ENCODE assay signal across 24 cellular contexts in genomic region chr13:80817979-80818378, GRCh38.
DNase-seq lines count a peak whose midpoint lies in the region; ATAC-seq, FAIRE-seq and TF ChIP-seq lines count a peak whose summit lies in the region.
"Had no signal": no experiment of that assay in that cellular context is flagged by ENCODE, and none has a peak within 500 bp of the region (broad histone marks: within the 10 kb centered on the region; RNA-seq: fewer than 3 reads in every experiment).

No MANE protein-coding gene starts in this region.

- WGBS in K562 (ENCODE audit: insufficient coverage, low coverage, missing lambda C conversion rate): 3% methylated on average over 1 of the region's 1 CpG
- WGBS in mammary epithelial cell (ENCODE audit: low coverage, missing lambda C conversion rate): 79% methylated on average over 1 of the region's 1 CpG

- H3K9me3 ChIP-seq in K562 (replicated peaks; ENCODE audit: control insufficient read depth, insufficient read depth, low read depth, low read length) (0 out of 2 replicates have a peak, but pooled peaks cover 3% of the 10 kb centered on the region), mammary epithelial cell (replicated peaks; ENCODE audit: insufficient read depth, low read length) (no peaks in the 10 kb centered on the region)
- H3K9me3 ChIP-seq: A549 had no signal

- no peak for ATAC-seq in K562
- ATAC-seq: A549; CD8-positive, alpha-beta T cell had no signal

- FAIRE-seq in G401.6 (lab: Jason Lieb, UNC): peak; percentile 19
- no peak for FAIRE-seq in K562 (lab: Jason Lieb, UNC)
- peak; percentile 21 for FAIRE-seq in islet of Langerhans (lab: Jason Lieb, UNC)
- FAIRE-seq: A549, D721Med, GM12891, GM19239 had no signal

- POLR2A ChIA-PET in K562 (lab: Yijun Ruan, JAX): no interaction called here

- H3K36me3 ChIP-seq in K562 (ENCODE audit: control insufficient read depth, insufficient read depth, low read length): no peaks in the 10 kb centered on the region
- H3K36me3 ChIP-seq in mammary epithelial cell (ENCODE audit: insufficient read depth, low read length): no peaks in the 10 kb centered on the region
- H3K36me3 ChIP-seq: BLaER1 treated with 17β-estradiol and CSF1 and Interleukin-3, amounts not matched to agents 10 nM and 100 nM had no signal

- CTCF ChIA-PET in K562 (lab: Yijun Ruan, JAX; ENCODE audit: low intra/inter-chr PET ratio): no interaction called here
- CTCF ChIA-PET in mammary epithelial cell (lab: Charles Lee; ENCODE audit: low non-redundant PET): no interaction called here

- in situ Hi-C loops in K562 (cut with MboI) (no loop called here), mammary epithelial cell (cut with MboI; ENCODE audit: low sequenced_read_pairs in 2 of 2) (no loop called here)

- TF ChIP-seq POLR2A in K562 (conservative IDR thresholded peaks at IDR 0.05): no peak

- H3K9ac ChIP-seq in K562 (ENCODE audit: insufficient read depth in 1 of 2, low read depth in 2 of 2, low read length in 2 of 2) (no peak overlapping the region), mammary epithelial cell (ENCODE audit: insufficient read depth, low read length) (no peak overlapping the region)
- H3K9ac ChIP-seq: BLaER1 treated with 17β-estradiol and CSF1 and Interleukin-3, amounts not matched to agents 10 nM and 100 nM had no signal

- H3K9me1 ChIP-seq in K562 (ENCODE audit: control insufficient read depth, insufficient read depth, low read length): no peaks in the 10 kb centered on the region

- H2AFZ ChIP-seq in K562 (ENCODE audit: low read depth, low read length): no peak overlapping the region
- no peak overlapping the region for H2AFZ ChIP-seq in mammary epithelial cell (ENCODE audit: low read depth, low read length)

- DNase-seq in K562 (ENCODE audit: extremely low read depth in 1 of 4, low spot score in 3 of 4) (no peak), DMS 273 (lab: John Stamatoyannopoulos, UW; ENCODE audit: unreplicated experiment) (no peak), mammary epithelial cell (no peak)
- DNase-seq: AML-193; Caco-2; Calu3; CD4-positive, alpha-beta T cell; CD8-positive, alpha-beta T cell; DMS 273 treated with DMSO at 0.1 percent for 48 hours; DMS153; DMS53; DMS79; DND-41; EL; GF-D8 had no signal

- H4K20me1 ChIP-seq in K562 (replicated peaks; ENCODE audit: control insufficient read depth, insufficient read depth, low read length) (no peaks in the 10 kb centered on the region), mammary epithelial cell (ENCODE audit: insufficient read depth, low read length) (no peaks in the 10 kb centered on the region)
- H4K20me1 ChIP-seq: BLaER1 treated with 17β-estradiol and CSF1 and Interleukin-3, amounts not matched to agents 10 nM and 100 nM had no signal

- BruUV-seq in K562 (replicated peaks; lab: Mats Ljungman, UMichigan) (no TSS peak), mammary epithelial cell (replicated peaks; lab: Mats Ljungman, UMichigan) (no TSS peak)

- no peak for TF ChIP-seq RAD21 in K562 (CRISPR knock-in tag; conservative IDR thresholded peaks at IDR 0.05 in 1 of 2, IDR thresholded peaks at IDR 0.05 in 1 of 2)

- no peaks in the 10 kb centered on the region for H3K27me3 ChIP-seq in K562 (ENCODE audit: control insufficient read depth in 2 of 2, insufficient read depth in 2 of 2, low read length in 2 of 2)
- H3K27me3 ChIP-seq in mammary epithelial cell (ENCODE audit: insufficient read depth, low read length): no peaks in the 10 kb centered on the region
- H3K27me3 ChIP-seq: BLaER1 treated with 17β-estradiol and CSF1 and Interleukin-3, amounts not matched to agents 10 nM and 100 nM had no signal

- H3K4me2 ChIP-seq in K562 (ENCODE audit: insufficient read depth, low read length): no peak overlapping the region
- H3K4me2 ChIP-seq in mammary epithelial cell (ENCODE audit: insufficient read depth, low read depth, low read length): no peak overlapping the region
- H3K4me2 ChIP-seq: A549; BLaER1 treated with 17β-estradiol and CSF1 and Interleukin-3, amounts not matched to agents 10 nM and 100 nM had no signal

- H3K4me3 ChIP-seq in K562: no peak overlapping the region
- no peak overlapping the region for H3K4me3 ChIP-seq in mammary epithelial cell (replicated peaks in 1 of 3; ENCODE audit: insufficient read depth in 1 of 3, low read depth in 2 of 3, low read length in 3 of 3)
- H3K4me3 ChIP-seq: A549; BLaER1 treated with 17β-estradiol and CSF1 and Interleukin-3, amounts not matched to agents 10 nM and 100 nM had no signal

- TF ChIP-seq EP300 in K562 (IDR thresholded peaks at IDR 0.05; ENCODE audit: low read length): no peak

- H3K79me2 ChIP-seq in K562 (ENCODE audit: control insufficient read depth, insufficient read depth, low read length): no peaks in the 10 kb centered on the region
- no peaks in the 10 kb centered on the region for H3K79me2 ChIP-seq in mammary epithelial cell (ENCODE audit: insufficient read depth, low read length)

- TF ChIP-seq CTCF in K562 (IDR thresholded peaks at IDR 0.05 in 2 of 3, conservative IDR thresholded peaks at IDR 0.05 in 1 of 3; ENCODE audit: insufficient read depth in 2 of 3, low read depth in 1 of 3, low read length in 3 of 3) (no peak), mammary epithelial cell (conservative IDR thresholded peaks at IDR 0.05 in 1 of 2, IDR thresholded peaks at IDR 0.05 in 1 of 2; ENCODE audit: extremely low read depth in 1 of 2, insufficient read depth in 1 of 2, low read depth in 1 of 2, low read length in 2 of 2) (no peak)

- no peak overlapping the region for H3K27ac ChIP-seq in K562 (ENCODE audit: extremely low read depth, low read depth, low read length)
- H3K27ac ChIP-seq in mammary epithelial cell (ENCODE audit: insufficient read depth, low read depth, low read length): no peak overlapping the region
- H3K27ac ChIP-seq: 22Rv1; A549; BLaER1 treated with 17β-estradiol and CSF1 and Interleukin-3, amounts not matched to agents 10 nM and 100 nM; C4-2B had no signal

- dilution Hi-C loops in mammary epithelial cell (cut with HindIII; ENCODE audit: low sequenced_read_pairs): no loop called here

- no peaks in the 10 kb centered on the region for H3K4me1 ChIP-seq in K562 (replicated peaks in 1 of 2; ENCODE audit: control insufficient read depth in 2 of 2, insufficient read depth in 2 of 2, low read length in 2 of 2)
- no peaks in the 10 kb centered on the region for H3K4me1 ChIP-seq in mammary epithelial cell (ENCODE audit: insufficient read depth, low read length)
- H3K4me1 ChIP-seq: A549; BLaER1 treated with 17β-estradiol and CSF1 and Interleukin-3, amounts not matched to agents 10 nM and 100 nM; Caco-2 had no signal

- intact Hi-C loops in K562 (cut with micrococcal nuclease): no loop called here
- intact Hi-C loops in mammary epithelial cell (cut with micrococcal nuclease): no loop called here

TF ChIP-seq in K562, 482 proteins besides CTCF, POLR2A, EP300 and RAD21:
- TF ChIP-seq MED1 (CRISPR knock-in tag; IDR thresholded peaks at IDR 0.05; ENCODE audit: borderline replicate concordance): no peak
- TF ChIP-seq, protein P1, sequence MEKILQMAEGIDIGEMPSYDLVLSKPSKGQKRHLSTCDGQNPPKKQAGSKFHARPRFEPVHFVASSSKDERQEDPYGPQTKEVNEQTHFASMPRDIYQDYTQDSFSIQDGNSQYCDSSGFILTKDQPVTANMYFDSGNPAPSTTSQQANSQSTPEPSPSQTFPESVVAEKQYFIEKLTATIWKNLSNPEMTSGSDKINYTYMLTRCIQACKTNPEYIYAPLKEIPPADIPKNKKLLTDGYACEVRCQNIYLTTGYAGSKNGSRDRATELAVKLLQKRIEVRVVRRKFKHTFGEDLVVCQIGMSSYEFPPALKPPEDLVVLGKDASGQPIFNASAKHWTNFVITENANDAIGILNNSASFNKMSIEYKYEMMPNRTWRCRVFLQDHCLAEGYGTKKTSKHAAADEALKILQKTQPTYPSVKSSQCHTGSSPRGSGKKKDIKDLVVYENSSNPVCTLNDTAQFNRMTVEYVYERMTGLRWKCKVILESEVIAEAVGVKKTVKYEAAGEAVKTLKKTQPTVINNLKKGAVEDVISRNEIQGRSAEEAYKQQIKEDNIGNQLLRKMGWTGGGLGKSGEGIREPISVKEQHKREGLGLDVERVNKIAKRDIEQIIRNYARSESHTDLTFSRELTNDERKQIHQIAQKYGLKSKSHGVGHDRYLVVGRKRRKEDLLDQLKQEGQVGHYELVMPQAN (IDR thresholded peaks at IDR 0.05; ENCODE audit: borderline replicate concordance): no peak
- TF ChIP-seq, protein P2, sequence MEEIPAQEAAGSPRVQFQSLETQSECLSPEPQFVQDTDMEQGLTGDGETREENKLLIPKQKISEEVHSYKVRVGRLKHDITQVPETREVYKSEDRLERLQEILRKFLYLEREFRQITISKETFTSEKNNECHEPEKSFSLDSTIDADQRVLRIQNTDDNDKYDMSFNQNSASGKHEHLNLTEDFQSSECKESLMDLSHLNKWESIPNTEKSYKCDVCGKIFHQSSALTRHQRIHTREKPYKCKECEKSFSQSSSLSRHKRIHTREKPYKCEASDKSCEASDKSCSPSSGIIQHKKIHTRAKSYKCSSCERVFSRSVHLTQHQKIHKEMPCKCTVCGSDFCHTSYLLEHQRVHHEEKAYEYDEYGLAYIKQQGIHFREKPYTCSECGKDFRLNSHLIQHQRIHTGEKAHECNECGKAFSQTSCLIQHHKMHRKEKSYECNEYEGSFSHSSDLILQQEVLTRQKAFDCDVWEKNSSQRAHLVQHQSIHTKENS (CRISPR knock-in tag; IDR thresholded peaks at IDR 0.05): no peak
- TF ChIP-seq TFAM (CRISPR knock-in tag; conservative IDR thresholded peaks at IDR 0.05): 0 out of 2 replicates have a peak, but pooled peaks have one; percentile 85
- peak; percentile 97 for TF ChIP-seq ZNF507 (tag; conservative IDR thresholded peaks at IDR 0.05)
- TF ChIP-seq MLX (CRISPR knock-in tag; conservative IDR thresholded peaks at IDR 0.05): no peak
- no peak for TF ChIP-seq HDAC2 (IDR thresholded peaks at IDR 0.05)
- no peak for TF ChIP-seq TAL1 (IDR thresholded peaks at IDR 0.05)
- TF ChIP-seq, protein P3, sequence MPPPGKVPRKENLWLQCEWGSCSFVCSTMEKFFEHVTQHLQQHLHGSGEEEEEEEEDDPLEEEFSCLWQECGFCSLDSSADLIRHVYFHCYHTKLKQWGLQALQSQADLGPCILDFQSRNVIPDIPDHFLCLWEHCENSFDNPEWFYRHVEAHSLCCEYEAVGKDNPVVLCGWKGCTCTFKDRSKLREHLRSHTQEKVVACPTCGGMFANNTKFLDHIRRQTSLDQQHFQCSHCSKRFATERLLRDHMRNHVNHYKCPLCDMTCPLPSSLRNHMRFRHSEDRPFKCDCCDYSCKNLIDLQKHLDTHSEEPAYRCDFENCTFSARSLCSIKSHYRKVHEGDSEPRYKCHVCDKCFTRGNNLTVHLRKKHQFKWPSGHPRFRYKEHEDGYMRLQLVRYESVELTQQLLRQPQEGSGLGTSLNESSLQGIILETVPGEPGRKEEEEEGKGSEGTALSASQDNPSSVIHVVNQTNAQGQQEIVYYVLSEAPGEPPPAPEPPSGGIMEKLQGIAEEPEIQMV (tag; conservative IDR thresholded peaks at IDR 0.05; ENCODE audit: low read depth): no peak
